Comparison of ENCODE assay signal across 1 cellular context in the genomic region with DNA sequence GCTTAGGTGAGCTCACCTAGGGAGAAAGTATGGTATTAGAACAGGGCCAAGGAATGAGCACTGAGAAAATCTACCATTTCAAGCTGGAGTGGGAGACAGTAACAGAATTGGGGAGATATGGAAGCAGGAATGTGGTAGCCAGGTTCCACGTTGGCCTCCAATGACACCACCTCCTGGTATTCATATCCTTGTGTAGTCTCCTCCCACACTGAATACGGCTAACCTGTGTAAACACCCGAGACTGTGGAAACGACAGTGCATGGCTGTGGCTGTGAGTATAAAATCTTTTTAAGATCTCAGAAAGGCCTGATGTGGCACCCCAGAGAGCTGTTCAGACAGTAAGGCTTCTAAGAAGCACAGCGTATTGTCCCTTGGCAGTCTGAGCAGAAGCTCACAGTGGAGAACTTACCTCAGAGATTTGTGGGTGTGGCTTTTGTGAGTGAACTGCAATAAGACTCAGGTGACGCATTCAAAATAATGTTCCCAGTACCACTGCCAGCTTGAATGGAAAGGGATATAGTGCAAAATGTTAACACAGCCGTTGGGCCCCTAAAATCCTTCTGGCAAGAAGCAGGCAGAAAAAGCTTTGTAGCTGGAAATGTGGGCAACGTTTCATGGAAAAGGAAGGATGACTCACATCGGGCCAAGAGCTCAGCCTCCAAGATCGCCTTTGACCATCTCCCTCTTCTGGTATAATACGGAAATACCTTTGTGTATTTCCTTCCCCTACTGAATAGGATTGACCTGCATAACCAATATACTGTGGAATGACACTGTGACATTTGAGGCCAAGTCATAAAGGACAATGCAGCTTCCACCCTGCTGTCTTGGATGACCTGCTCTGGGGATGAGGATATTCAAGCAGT.
TF ChIP-seq lines count a peak whose summit lies in the region.

No MANE protein-coding gene starts in this region.

TF ChIP-seq in HCT116, 20 proteins besides CTCF, POLR2A, EP300 and RAD21:
- TF ChIP-seq, protein P1, sequence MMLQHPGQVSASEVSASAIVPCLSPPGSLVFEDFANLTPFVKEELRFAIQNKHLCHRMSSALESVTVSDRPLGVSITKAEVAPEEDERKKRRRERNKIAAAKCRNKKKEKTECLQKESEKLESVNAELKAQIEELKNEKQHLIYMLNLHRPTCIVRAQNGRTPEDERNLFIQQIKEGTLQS (IDR thresholded peaks at IDR 0.05): no peak
- peak; percentile 70 for TF ChIP-seq JUND (IDR thresholded peaks at IDR 0.05)
- no peak for TF ChIP-seq EGR1 (IDR thresholded peaks at IDR 0.05; ENCODE audit: low read depth)
- TF ChIP-seq CBX3 (IDR thresholded peaks at IDR 0.05; ENCODE audit: low read depth): peak; percentile 47; the same call in 1 of the 2 replicates
- TF ChIP-seq FOSL1 (IDR thresholded peaks at IDR 0.05; ENCODE audit: low read depth): peak; percentile 70
